Comparison of ENCODE assay signal across 2 cellular contexts in the genomic region with DNA sequence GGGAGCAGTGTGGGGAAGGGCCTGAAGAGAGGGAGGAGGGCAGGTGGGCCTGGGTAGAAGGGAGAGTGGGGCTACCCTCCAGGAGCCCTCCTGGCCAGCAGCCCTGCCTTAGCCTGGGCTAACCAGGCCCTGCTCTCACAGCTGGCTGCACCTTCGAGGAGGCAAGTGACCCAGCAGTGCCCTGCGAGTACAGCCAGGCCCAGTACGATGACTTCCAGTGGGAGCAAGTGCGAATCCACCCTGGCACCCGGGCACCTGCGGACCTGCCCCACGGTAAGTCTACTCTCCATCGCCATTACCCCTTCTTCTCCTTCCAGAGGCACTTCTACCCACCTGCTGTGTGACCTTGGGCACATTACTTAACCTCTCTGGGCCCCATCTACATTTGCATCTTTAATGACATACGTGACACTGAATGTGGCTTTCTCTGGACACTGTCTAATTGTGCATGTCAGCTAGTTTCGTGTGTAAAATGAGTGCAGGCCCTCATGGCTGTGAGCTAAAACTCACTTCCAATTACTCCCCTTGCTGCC.
TF ChIP-seq lines count a peak whose summit lies in the region.

No MANE protein-coding gene starts in this region.

TF ChIP-seq in HEK293, 187 proteins besides CTCF, POLR2A, EP300 and RAD21:
- no peak for TF ChIP-seq ZNF148 (tag by site-specific recombination; IDR thresholded peaks at IDR 0.05; ENCODE audit: borderline replicate concordance)
- TF ChIP-seq ZNF768 (tag by site-specific recombination; IDR thresholded peaks at IDR 0.05) = peak; percentile 95
- TF ChIP-seq, protein P1, sequence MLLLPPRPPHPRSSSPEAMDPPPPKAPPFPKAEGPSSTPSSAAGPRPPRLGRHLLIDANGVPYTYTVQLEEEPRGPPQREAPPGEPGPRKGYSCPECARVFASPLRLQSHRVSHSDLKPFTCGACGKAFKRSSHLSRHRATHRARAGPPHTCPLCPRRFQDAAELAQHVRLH (tag by site-specific recombination; IDR thresholded peaks at IDR 0.05) = peak; percentile 80; the same call in 1 of the 2 replicates

TF ChIP-seq in K562, 482 proteins besides CTCF, POLR2A, EP300 and RAD21:
- TF ChIP-seq ELF2 (CRISPR knock-in tag; IDR thresholded peaks at IDR 0.05) = no peak
- TF ChIP-seq SNAPC5 (CRISPR knock-in tag; IDR thresholded peaks at IDR 0.05) = no peak
- 0 out of 2 replicates have a peak, but pooled peaks have one; percentile 72 for TF ChIP-seq PTBP1 (IDR thresholded peaks at IDR 0.05; ENCODE audit: low read depth, low read length)
- TF ChIP-seq RBM25 (IDR thresholded peaks at IDR 0.05; ENCODE audit: low read depth, low read length, severe bottlenecking) = peak; percentile 85
- TF ChIP-seq ARNT (IDR thresholded peaks at IDR 0.05) = no peak
- TF ChIP-seq MTF1 (CRISPR knock-in tag; IDR thresholded peaks at IDR 0.05; ENCODE audit: borderline replicate concordance) = no peak
- TF ChIP-seq ZZZ3 (IDR thresholded peaks at IDR 0.05) = no peak
- peak; percentile 94 for TF ChIP-seq ZFP36 (IDR thresholded peaks at IDR 0.05; ENCODE audit: low read depth, low read length, partially characterized antibody)
- no peak for TF ChIP-seq CAMTA2 (CRISPR knock-in tag; conservative IDR thresholded peaks at IDR 0.05)
- TF ChIP-seq, protein P2, sequence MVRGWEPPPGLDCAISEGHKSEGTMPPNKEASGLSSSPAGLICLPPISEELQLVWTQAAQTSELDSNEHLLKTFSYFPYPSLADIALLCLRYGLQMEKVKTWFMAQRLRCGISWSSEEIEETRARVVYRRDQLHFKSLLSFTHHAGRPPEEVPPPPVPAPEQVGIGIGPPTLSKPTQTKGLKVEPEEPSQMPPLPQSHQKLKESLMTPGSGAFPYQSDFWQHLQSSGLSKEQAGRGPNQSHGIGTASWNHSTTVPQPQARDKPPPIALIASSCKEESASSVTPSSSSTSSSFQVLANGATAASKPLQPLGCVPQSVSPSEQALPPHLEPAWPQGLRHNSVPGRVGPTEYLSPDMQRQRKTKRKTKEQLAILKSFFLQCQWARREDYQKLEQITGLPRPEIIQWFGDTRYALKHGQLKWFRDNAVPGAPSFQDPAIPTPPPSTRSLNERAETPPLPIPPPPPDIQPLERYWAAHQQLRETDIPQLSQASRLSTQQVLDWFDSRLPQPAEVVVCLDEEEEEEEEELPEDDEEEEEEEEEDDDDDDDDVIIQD (CRISPR knock-in tag; IDR thresholded peaks at IDR 0.05) = no peak
- TF ChIP-seq GATAD2A (IDR thresholded peaks at IDR 0.05) = no peak
- TF ChIP-seq ZNF586 (CRISPR knock-in tag; conservative IDR thresholded peaks at IDR 0.05) = no peak
- peak; percentile 65; the same call in 1 of the 2 replicates for TF ChIP-seq CBX1 (IDR thresholded peaks at IDR 0.05; ENCODE audit: low read depth)
- TF ChIP-seq SIN3B (IDR thresholded peaks at IDR 0.05; ENCODE audit: low read depth) = no peak
- no peak for TF ChIP-seq MEF2D (tag; conservative IDR thresholded peaks at IDR 0.05; ENCODE audit: low read depth)
- TF ChIP-seq XRCC4 (IDR thresholded peaks at IDR 0.05; ENCODE audit: extremely low read depth, insufficient read depth, insufficient read length) = no peak
- no peak for TF ChIP-seq RBM22 (IDR thresholded peaks at IDR 0.05; ENCODE audit: low read depth, low read length, poor library complexity, severe bottlenecking)
- no peak for TF ChIP-seq ZNF764 (CRISPR knock-in tag; IDR thresholded peaks at IDR 0.05; ENCODE audit: low read depth)
- no peak for TF ChIP-seq CHD2 (IDR thresholded peaks at IDR 0.05; ENCODE audit: low read depth, low read length)
- no peak for TF ChIP-seq ATF4 (CRISPR knock-in tag; IDR thresholded peaks at IDR 0.05)
- no peak for TF ChIP-seq GTF2F1 (IDR thresholded peaks at IDR 0.05; ENCODE audit: low read depth, low read length)
- TF ChIP-seq THRAP3 (IDR thresholded peaks at IDR 0.05; ENCODE audit: borderline replicate concordance) = no peak
- no peak for TF ChIP-seq ZNF282 (CRISPR knock-in tag; IDR thresholded peaks at IDR 0.05)
- TF ChIP-seq NBN (IDR thresholded peaks at IDR 0.05; ENCODE audit: low read depth) = no peak
- TF ChIP-seq BCOR (IDR thresholded peaks at IDR 0.05) = peak; percentile 96
- peak; percentile 54; the same call in 1 of the 2 replicates for TF ChIP-seq HDAC2 (IDR thresholded peaks at IDR 0.05)
- TF ChIP-seq, protein P3, sequence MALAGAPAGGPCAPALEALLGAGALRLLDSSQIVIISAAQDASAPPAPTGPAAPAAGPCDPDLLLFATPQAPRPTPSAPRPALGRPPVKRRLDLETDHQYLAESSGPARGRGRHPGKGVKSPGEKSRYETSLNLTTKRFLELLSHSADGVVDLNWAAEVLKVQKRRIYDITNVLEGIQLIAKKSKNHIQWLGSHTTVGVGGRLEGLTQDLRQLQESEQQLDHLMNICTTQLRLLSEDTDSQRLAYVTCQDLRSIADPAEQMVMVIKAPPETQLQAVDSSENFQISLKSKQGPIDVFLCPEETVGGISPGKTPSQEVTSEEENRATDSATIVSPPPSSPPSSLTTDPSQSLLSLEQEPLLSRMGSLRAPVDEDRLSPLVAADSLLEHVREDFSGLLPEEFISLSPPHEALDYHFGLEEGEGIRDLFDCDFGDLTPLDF (CRISPR knock-in tag; IDR thresholded peaks at IDR 0.05) = no peak
- no peak for TF ChIP-seq ETV1 (tag; conservative IDR thresholded peaks at IDR 0.05; ENCODE audit: low read depth)
- TF ChIP-seq, protein P4, sequence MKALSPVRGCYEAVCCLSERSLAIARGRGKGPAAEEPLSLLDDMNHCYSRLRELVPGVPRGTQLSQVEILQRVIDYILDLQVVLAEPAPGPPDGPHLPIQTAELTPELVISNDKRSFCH (CRISPR knock-in tag; IDR thresholded peaks at IDR 0.05) = no peak
- TF ChIP-seq, protein P4 (tag; IDR thresholded peaks at IDR 0.05) = no peak
- TF ChIP-seq RCOR1 (IDR thresholded peaks at IDR 0.05; ENCODE audit: borderline replicate concordance in 1 of 2, low read depth in 2 of 2, low read length in 2 of 2) = peak in 1 of 2 experiments; percentile 42; a peak in 1 of 4 replicates
- peak; percentile 79 to 81 for TF ChIP-seq KDM1A (IDR thresholded peaks at IDR 0.05)
- TF ChIP-seq SMARCA5 (IDR thresholded peaks at IDR 0.05) = peak; percentile 92
- TF ChIP-seq MTA1 (IDR thresholded peaks at IDR 0.05; ENCODE audit: borderline replicate concordance) = no peak
- no peak for TF ChIP-seq PCBP1 (IDR thresholded peaks at IDR 0.05; ENCODE audit: low read depth, low read length, poor library complexity, severe bottlenecking)
- no peak for TF ChIP-seq ZNF431 (CRISPR knock-in tag; IDR thresholded peaks at IDR 0.05)
- no peak for TF ChIP-seq RNF2 (IDR thresholded peaks at IDR 0.05)
- TF ChIP-seq ZNF140 (CRISPR knock-in tag; IDR thresholded peaks at IDR 0.05) = no peak
- TF ChIP-seq ZNF76 (CRISPR knock-in tag; IDR thresholded peaks at IDR 0.05; ENCODE audit: borderline replicate concordance) = no peak
- TF ChIP-seq, protein P5, sequence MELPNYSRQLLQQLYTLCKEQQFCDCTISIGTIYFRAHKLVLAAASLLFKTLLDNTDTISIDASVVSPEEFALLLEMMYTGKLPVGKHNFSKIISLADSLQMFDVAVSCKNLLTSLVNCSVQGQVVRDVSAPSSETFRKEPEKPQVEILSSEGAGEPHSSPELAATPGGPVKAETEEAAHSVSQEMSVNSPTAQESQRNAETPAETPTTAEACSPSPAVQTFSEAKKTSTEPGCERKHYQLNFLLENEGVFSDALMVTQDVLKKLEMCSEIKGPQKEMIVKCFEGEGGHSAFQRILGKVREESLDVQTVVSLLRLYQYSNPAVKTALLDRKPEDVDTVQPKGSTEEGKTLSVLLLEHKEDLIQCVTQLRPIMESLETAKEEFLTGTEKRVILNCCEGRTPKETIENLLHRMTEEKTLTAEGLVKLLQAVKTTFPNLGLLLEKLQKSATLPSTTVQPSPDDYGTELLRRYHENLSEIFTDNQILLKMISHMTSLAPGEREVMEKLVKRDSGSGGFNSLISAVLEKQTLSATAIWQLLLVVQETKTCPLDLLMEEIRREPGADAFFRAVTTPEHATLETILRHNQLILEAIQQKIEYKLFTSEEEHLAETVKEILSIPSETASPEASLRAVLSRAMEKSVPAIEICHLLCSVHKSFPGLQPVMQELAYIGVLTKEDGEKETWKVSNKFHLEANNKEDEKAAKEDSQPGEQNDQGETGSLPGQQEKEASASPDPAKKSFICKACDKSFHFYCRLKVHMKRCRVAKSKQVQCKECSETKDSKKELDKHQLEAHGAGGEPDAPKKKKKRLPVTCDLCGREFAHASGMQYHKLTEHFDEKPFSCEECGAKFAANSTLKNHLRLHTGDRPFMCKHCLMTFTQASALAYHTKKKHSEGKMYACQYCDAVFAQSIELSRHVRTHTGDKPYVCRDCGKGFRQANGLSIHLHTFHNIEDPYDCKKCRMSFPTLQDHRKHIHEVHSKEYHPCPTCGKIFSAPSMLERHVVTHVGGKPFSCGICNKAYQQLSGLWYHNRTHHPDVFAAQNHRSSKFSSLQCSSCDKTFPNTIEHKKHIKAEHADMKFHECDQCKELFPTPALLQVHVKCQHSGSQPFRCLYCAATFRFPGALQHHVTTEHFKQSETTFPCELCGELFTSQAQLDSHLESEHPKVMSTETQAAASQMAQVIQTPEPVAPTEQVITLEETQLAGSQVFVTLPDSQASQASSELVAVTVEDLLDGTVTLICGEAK (IDR thresholded peaks at IDR 0.05) = no peak
- TF ChIP-seq, protein P5 (CRISPR knock-in tag; IDR thresholded peaks at IDR 0.05) = no peak
TF ChIP-seq in K562: peak in this region for 9.
